Comparison of ENCODE assay signal across 12 cellular contexts in the genomic region with DNA sequence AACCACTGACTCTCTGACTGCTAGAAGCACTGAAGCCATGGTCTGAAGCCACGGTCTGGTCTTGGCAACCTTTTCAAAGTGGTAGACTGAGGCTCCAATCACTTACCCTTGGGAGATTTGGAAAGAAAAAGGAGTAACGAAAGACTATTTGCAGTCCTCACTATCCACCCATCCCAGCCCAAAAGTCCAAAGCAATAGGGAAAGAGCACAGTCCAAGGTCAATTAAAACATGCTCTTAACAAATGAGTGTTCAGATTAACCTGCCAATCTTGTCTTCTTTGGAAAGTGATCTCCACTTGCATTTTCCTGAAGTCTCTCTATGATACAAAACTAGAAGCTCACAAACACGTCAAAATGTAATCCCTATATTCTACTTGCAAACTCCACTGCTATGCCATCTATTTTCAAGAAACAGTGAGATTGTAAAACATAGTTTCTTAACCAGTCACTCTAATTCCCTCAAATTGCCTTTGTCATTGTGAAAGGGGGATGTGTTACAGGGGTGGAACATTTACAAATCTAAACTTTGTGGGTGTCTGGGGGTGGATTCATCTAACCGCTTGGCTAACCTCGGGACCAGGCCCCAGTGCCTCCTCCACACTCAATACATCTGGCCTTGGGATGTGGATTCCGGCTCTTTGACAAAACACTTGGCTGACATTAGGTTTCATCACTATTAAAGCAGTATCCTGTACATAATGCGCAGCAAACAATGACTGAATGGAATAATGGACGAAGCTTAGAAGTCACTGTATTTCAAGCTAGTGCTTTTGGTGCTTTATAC. TPM values are rescaled to one million over a fixed set of nuclear protein-coding genes. Genes with fewer than 3 reads are reported as not detected.
DNase-seq lines count a peak whose midpoint lies in the region; ATAC-seq and TF ChIP-seq lines count a peak whose summit lies in the region.
"Had no signal": no experiment of that assay in that cellular context is flagged by ENCODE, and none has a peak within 500 bp of the region (broad histone marks: within the 10 kb centered on the region; RNA-seq: fewer than 3 reads in every experiment).

No MANE protein-coding gene starts in this region.

- peaks cover 0 to 2% of the 10 kb centered on the region in 2 donors for H3K9me3 Mint-ChIP-seq in stimulated activated naive B cell treated with anti-CD40 and anti-IgM and Interleukin-4, amounts not matched to agents 10 μg/mL and 1 μg/mL and 100 μg/mL, for 72 hours

- WGBS in testis, 2 donors = 44 to 47% methylated on average over 8 of the region's 8 CpGs

- H3K27me3 Mint-ChIP-seq in stimulated activated naive B cell treated with anti-CD40 and anti-IgM and Interleukin-4, amounts not matched to agents 10 μg/mL and 1 μg/mL and 100 μg/mL, for 72 hours = no peaks in the 10 kb centered on the region

- H3K27ac ChIP-seq in ascending aorta (peak overlapping the region; percentile 23 to 46), testis (peak overlapping the region in 1 of 2 donors; percentile 37)
- H3K27ac ChIP-seq: VCaP had no signal

- peaks cover 33 to 46% of the 10 kb centered on the region in 2 donors for H3K36me3 Mint-ChIP-seq in stimulated activated naive B cell treated with anti-CD40 and anti-IgM and Interleukin-4, amounts not matched to agents 10 μg/mL and 1 μg/mL and 100 μg/mL, for 72 hours

- ATAC-seq in left colon (peak; percentile 58), GM18907 (IDR thresholded peaks at IDR 0.05; ENCODE audit: unreplicated experiment) (no peak), GM19324 (IDR thresholded peaks at IDR 0.05; ENCODE audit: low FRiP score, unreplicated experiment) (no peak)
- ATAC-seq in stimulated activated naive B cell treated with anti-CD40 and anti-IgM and Interleukin-4, amounts not matched to agents 10 μg/mL and 1 μg/mL and 100 μg/mL, for 72 hours (replicated peaks) = peak in 1 of 2 donors; percentile 33

- H3K4me1 Mint-ChIP-seq in stimulated activated naive B cell treated with anti-CD40 and anti-IgM and Interleukin-4, amounts not matched to agents 10 μg/mL and 1 μg/mL and 100 μg/mL, for 72 hours = peaks cover 17 to 38% of the 10 kb centered on the region in 2 donors

- H3K36me3 ChIP-seq in HAP-1 (replicated peaks) (peaks cover 30% of the 10 kb centered on the region), ascending aorta (peaks cover 20 to 35% of the 10 kb centered on the region in 2 donors), testis (ENCODE audit: low read depth, missing control alignments) (no peaks in the 10 kb centered on the region)

- TF ChIP-seq CTCF in ascending aorta (IDR thresholded peaks at IDR 0.05) (no peak), testis (IDR thresholded peaks at IDR 0.05) (no peak)

- no peak overlapping the region for H3K4me3 Mint-ChIP-seq in stimulated activated naive B cell treated with anti-CD40 and anti-IgM and Interleukin-4, amounts not matched to agents 10 μg/mL and 1 μg/mL and 100 μg/mL, for 72 hours

- no peak for TF ChIP-seq POLR2A in testis (IDR thresholded peaks at IDR 0.05)

- H3K9me3 ChIP-seq in HAP-1 (no peaks in the 10 kb centered on the region), ascending aorta (no peaks in the 10 kb centered on the region), testis (no peaks in the 10 kb centered on the region)

- intact Hi-C loops in ascending aorta (cut with DNase I) (loop anchor here (10.0 kb wide), 1 partner anchor 57 kb away; the partner anchor contains the start of gene B4GALT5), left colon (cut with DNase I, micrococcal nuclease) (no loop called here), testis (cut with DNase I; ENCODE audit: low total_unique reads) (no loop called here)

- H3K27ac Mint-ChIP-seq in stimulated activated naive B cell treated with anti-CD40 and anti-IgM and Interleukin-4, amounts not matched to agents 10 μg/mL and 1 μg/mL and 100 μg/mL, for 72 hours = peak overlapping the region; percentile 68

- DNase-seq in HAP-1 (ENCODE audit: low spot score in 2 of 2) = peak; percentile 64 to 70
- DNase-seq in ascending aorta (ENCODE audit: low spot score in 2 of 2) = no peak
- no peak for DNase-seq in left colon
- no peak for DNase-seq in stimulated activated naive B cell treated with anti-CD40 and anti-IgM and Interleukin-4, amounts not matched to agents 10 μg/mL and 1 μg/mL and 100 μg/mL, for 72 hours
- DNase-seq in testis = no peak
- no peak for DNase-seq in SKM-1 treated with dmso at 0.1 percent for 144 hours (lab: John Stamatoyannopoulos, UW; ENCODE audit: unreplicated experiment)
- DNase-seq: activated gamma-delta T cell treated with Interleukin-2 at 50 U/mL for 16 hours; retina; stimulated activated CD8-positive, alpha-beta memory T cell treated with anti-CD3 and anti-CD28 coated beads, Interleukin-4, amount 100 ng/mL, for 48 hours had no signal

- peaks cover 34% of the 10 kb centered on the region for H3K4me1 ChIP-seq in HAP-1
- H3K4me1 ChIP-seq in ascending aorta = peaks cover 0 to 8% of the 10 kb centered on the region in 2 donors
- peaks cover 27% of the 10 kb centered on the region for H3K4me1 ChIP-seq in testis

- H3K4me3 ChIP-seq in HAP-1 = no peak overlapping the region
- H3K4me3 ChIP-seq in ascending aorta = no peak overlapping the region
- H3K4me3 ChIP-seq in testis = no peak overlapping the region

- in situ Hi-C loops in HAP-1 (cut with MboI; ENCODE audit: low sequenced_read_pairs) = no loop called here

- H3K27me3 ChIP-seq in HAP-1 (ENCODE audit: low read depth) (no peaks in the 10 kb centered on the region), ascending aorta (no peaks in the 10 kb centered on the region), testis (no peaks in the 10 kb centered on the region)

RNA-seq across cellular contexts. Expression of gene B4GALT5, which starts 56.4 kb away (rescaled TPM):
- 15.0 TPM for total RNA-seq in ascending aorta
- total RNA-seq in left colon = 10 to 100 TPM; 58.1 to 64.8 TPM
- 10 to 100 TPM; 63.4 to 69.7 TPM for total RNA-seq in testis
- 56.9 TPM for polyA plus RNA-seq in testis (ENCODE audit: insufficient read depth, low read depth, low replicate concordance)

Comparison
In these comparisons a context has a peak if more than half of its experiments do, and no peak if none do; other contexts are left out.
1. DNase-seq: peak in HAP-1 (2 of 2); none in ascending aorta (0 of 2), left colon (0 of 2), stimulated activated naive B cell treated with anti-CD40 and anti-IgM and Interleukin-4, amounts not matched to agents 10 μg/mL and 1 μg/mL and 100 μg/mL, for 72 hours (single experiment), testis (single experiment) and SKM-1 treated with dmso at 0.1 percent for 144 hours (single experiment).